27 cellular contexts compared by ENCODE assay signal in genomic region chrX:109793191-109793590, GRCh38.
DNase-seq lines count a peak whose midpoint lies in the region; ATAC-seq and TF ChIP-seq lines count a peak whose summit lies in the region.
"Had no signal": no experiment of that assay in that cellular context is flagged by ENCODE, and none has a peak within 500 bp of the region (broad histone marks: within the 10 kb centered on the region; RNA-seq: fewer than 3 reads in every experiment).

No MANE protein-coding gene starts in this region.

- dilution Hi-C loops in mammary epithelial cell (cut with HindIII; ENCODE audit: low sequenced_read_pairs) = no loop called here

- no peaks in the 10 kb centered on the region for H3K36me3 Mint-ChIP-seq in MCF 10A (ENCODE audit: insufficient read depth, unreplicated experiment)

- no peak for ATAC-seq in HG03039 (IDR thresholded peaks at IDR 0.05; ENCODE audit: unreplicated experiment)

- POLR2A ChIA-PET in MCF 10A (lab: Yijun Ruan, JAX) = interaction anchor here (0.6 to 2.3 kb wide), 12 partner anchors 9 to 116 kb away, joined by 3 to 16 read pairs (median 4); partner anchors contain the start of gene ACSL4

- intact Hi-C loops in MCF 10A (cut with micrococcal nuclease) = no loop called here
- intact Hi-C loops in breast epithelium (cut with DNase I; ENCODE audit: low total_unique reads) = no loop called here
- intact Hi-C loops in mammary epithelial cell (cut with micrococcal nuclease) = loop anchor here (2.0 kb wide), 1 partner anchor 60 kb away; the partner anchor contains the start of gene ACSL4

- H3K4me1 Mint-ChIP-seq in MCF 10A (ENCODE audit: insufficient read depth, unreplicated experiment) = peaks cover 15% of the 10 kb centered on the region
- H3K4me1 Mint-ChIP-seq: H9 had no signal

- no peaks in the 10 kb centered on the region for H3K9me3 Mint-ChIP-seq in MCF 10A (ENCODE audit: unreplicated experiment)
- H3K9me3 Mint-ChIP-seq: CD4-positive, alpha-beta T cell; H9; HFFc6 had no signal

- in situ Hi-C loops in mammary epithelial cell (cut with MboI; ENCODE audit: low sequenced_read_pairs in 2 of 2) = no loop called here

- peaks cover 0 to 51% of the 10 kb centered on the region in 2 donors for H3K27me3 ChIP-seq in breast epithelium
- no peaks in the 10 kb centered on the region for H3K27me3 ChIP-seq in mammary epithelial cell (ENCODE audit: insufficient read depth, low read length)

- no peak overlapping the region for H3K27ac ChIP-seq in breast epithelium
- H3K27ac ChIP-seq in mammary epithelial cell (ENCODE audit: insufficient read depth, low read depth, low read length) = peak overlapping the region; percentile 20
- H3K27ac ChIP-seq: 22Rv1, BLaER1, HL-60, SK-N-MC had no signal

- no TSS peak for BruUV-seq in MCF 10A (replicated peaks; lab: Mats Ljungman, UMichigan)
- no TSS peak for BruUV-seq in mammary epithelial cell (replicated peaks; lab: Mats Ljungman, UMichigan)

- no peaks in the 10 kb centered on the region for H4K20me1 ChIP-seq in mammary epithelial cell (ENCODE audit: insufficient read depth, low read length)
- H4K20me1 ChIP-seq: BLaER1 had no signal

- WGBS in mammary epithelial cell (ENCODE audit: low coverage, missing lambda C conversion rate) = 0% methylated on average over 2 of the region's 2 CpGs

- H3K27me3 Mint-ChIP-seq in MCF 10A (ENCODE audit: insufficient read depth, unreplicated experiment) = peaks cover 40% of the 10 kb centered on the region

- H3K9me3 ChIP-seq in breast epithelium (no peaks in the 10 kb centered on the region), mammary epithelial cell (replicated peaks; ENCODE audit: insufficient read depth, low read length) (no peaks in the 10 kb centered on the region)
- H3K9me3 ChIP-seq: Caco-2 had no signal

- no peak overlapping the region for H3K4me3 Mint-ChIP-seq in MCF 10A (ENCODE audit: unreplicated experiment)
- H3K4me3 Mint-ChIP-seq: CD4-positive, alpha-beta T cell; H9; HFFc6 had no signal

- H3K79me2 ChIP-seq in mammary epithelial cell (ENCODE audit: insufficient read depth, low read length) = no peaks in the 10 kb centered on the region

- TF ChIP-seq POLR2A in breast epithelium (IDR thresholded peaks at IDR 0.05) = no peak

- CTCF ChIA-PET in MCF 10A (lab: Yijun Ruan, JAX) = interaction anchor here (0.6 kb wide), 1 partner anchor 61 kb away, joined by 3 read pairs; no protein-coding TSS in a partner anchor
- CTCF ChIA-PET in mammary epithelial cell (lab: Charles Lee; ENCODE audit: low non-redundant PET) = no interaction called here

- H3K4me2 ChIP-seq in mammary epithelial cell (ENCODE audit: insufficient read depth, low read depth, low read length) = peak overlapping the region; percentile 52
- H3K4me2 ChIP-seq: BLaER1 had no signal

- H3K4me3 ChIP-seq in breast epithelium (no peak overlapping the region), mammary epithelial cell (replicated peaks in 1 of 3; ENCODE audit: insufficient read depth in 1 of 3, low read depth in 2 of 3, low read length in 3 of 3) (no peak overlapping the region), fibroblast of pulmonary artery (replicated peaks; ENCODE audit: low read depth, low read length) (no peak overlapping the region)
- H3K4me3 ChIP-seq: BLaER1, SK-N-MC had no signal

- no peak overlapping the region for H3K9ac ChIP-seq in mammary epithelial cell (ENCODE audit: insufficient read depth, low read length)
- H3K9ac ChIP-seq: BLaER1 had no signal

- H3K4me1 ChIP-seq in breast epithelium (no peaks in the 10 kb centered on the region), mammary epithelial cell (ENCODE audit: insufficient read depth, low read length) (peaks cover 15% of the 10 kb centered on the region)
- H3K4me1 ChIP-seq: BLaER1, Caco-2 had no signal

- H3K27ac Mint-ChIP-seq in MCF 10A (ENCODE audit: low read depth, unreplicated experiment) = peak overlapping the region; percentile 28
- H3K27ac Mint-ChIP-seq: CD4-positive, alpha-beta T cell; H9; HFFc6 had no signal

- H3K36me3 ChIP-seq in breast epithelium (no peaks in the 10 kb centered on the region), mammary epithelial cell (ENCODE audit: insufficient read depth, low read length) (no peaks in the 10 kb centered on the region)
- H3K36me3 ChIP-seq: BLaER1 had no signal

- DNase-seq in MCF 10A (ENCODE audit: unreplicated experiment) (peak; percentile 72), breast epithelium (ENCODE audit: low spot score in 2 of 2) (no peak), mammary epithelial cell (peak; percentile 91), fibroblast of pulmonary artery (ENCODE audit: low read depth) (peak; percentile 9), NCI-H2227 treated with DMSO at 0.1 percent for 48 hours (lab: John Stamatoyannopoulos, UW) (no peak), medulla oblongata (ENCODE audit: extremely low spot score) (no peak)
- DNase-seq in activated naive CD4-positive, alpha-beta T cell treated with Interleukin-2 at 50 U/mL for 16 hours = no peak
- DNase-seq: ACHN; Caco-2; CD4-positive, alpha-beta T cell; DMS 273 treated with DMSO at 0.1 percent for 48 hours; DND-41; H9; HFFc6; KG1; NCI-H1105; NCI-H146; NCI-H2029 treated with DMSO at 0.1 percent for 48 hours; NCI-H446; NCI-H526; OCI-M1; SHP77 treated with DMSO at 0.1 percent for 48 hours had no signal

- H2AFZ ChIP-seq in mammary epithelial cell (ENCODE audit: low read depth, low read length) = no peak overlapping the region

- no peak for TF ChIP-seq CTCF in MCF 10A (IDR thresholded peaks at IDR 0.05; ENCODE audit: unreplicated experiment)
- TF ChIP-seq CTCF in breast epithelium (IDR thresholded peaks at IDR 0.05) = no peak
- no peak for TF ChIP-seq CTCF in mammary epithelial cell (conservative IDR thresholded peaks at IDR 0.05 in 1 of 2, IDR thresholded peaks at IDR 0.05 in 1 of 2; ENCODE audit: extremely low read depth in 1 of 2, insufficient read depth in 1 of 2, low read depth in 1 of 2, low read length in 2 of 2)
- TF ChIP-seq CTCF in fibroblast of pulmonary artery (IDR thresholded peaks at IDR 0.05; ENCODE audit: low read length, missing control alignments) = no peak

Comparison
In these comparisons a context has a peak if more than half of its experiments do, and no peak if none do; other contexts are left out.
1. DNase-seq: peak in MCF 10A (single experiment), mammary epithelial cell (single experiment) and fibroblast of pulmonary artery (single experiment); none in breast epithelium (0 of 2), NCI-H2227 treated with DMSO at 0.1 percent for 48 hours (single experiment), medulla oblongata (single experiment) and activated naive CD4-positive, alpha-beta T cell treated with Interleukin-2 at 50 U/mL for 16 hours (single experiment).